30 cellular contexts compared by ENCODE assay signal in genomic region chr2:202933958-202934357, GRCh38.
"Had no signal": no experiment of that assay in that cellular context is flagged by ENCODE, and none has a peak within 500 bp of the region (broad histone marks: within the 10 kb centered on the region; RNA-seq: fewer than 3 reads in every experiment).

No MANE protein-coding gene starts in this region.

- H3K4me1 Mint-ChIP-seq: activated CD8-positive, alpha-beta memory T cell treated with anti-CD3 and anti-CD28 coated beads, Interleukin-2, amount 10 ng/mL, durations not matched to agents 7 days and 5 days; activated naive CD8-positive, alpha-beta T cell treated with anti-CD3 and anti-CD28 coated beads for 36 hours; activated naive CD8-positive, alpha-beta T cell treated with anti-CD3 and anti-CD28 coated beads, Interleukin-2, amount 50 U/mL, for 24 hours; WTC11 had no signal

- H3K9me3 Mint-ChIP-seq: activated CD4-positive, alpha-beta memory T cell treated with anti-CD3 and anti-CD28 coated beads for 36 hours; activated naive CD4-positive, alpha-beta T cell treated with anti-CD3 and anti-CD28 coated beads for 36 hours; activated naive CD4-positive, alpha-beta T cell treated with anti-CD3 and anti-CD28 coated beads, Interleukin-2, amount 50 U/mL, for 24 hours; activated naive CD8-positive, alpha-beta T cell treated with anti-CD3 and anti-CD28 coated beads for 36 hours; activated naive CD8-positive, alpha-beta T cell treated with anti-CD3 and anti-CD28 coated beads, Interleukin-2, amount 50 U/mL, for 24 hours; activated T-helper 1 cell treated with anti-CD3 and anti-CD28 coated beads, Interleukin-12 subunit alpha, Interleukin-12 subunit beta, Interleukin-2, Interleukin-4 antibody, amounts not matched to agents 30 ng/mL and 10 ng/mL and 1 ng/mL, durations not matched to agents 14 hours and 24 hours and 36 hours; activated T-helper 2 cell treated with anti-CD3 and anti-CD28 coated beads, Interferon-gamma antibody, Interleukin-2, Interleukin-4, amounts not matched to agents 10 μg/mL and 5 μg/mL and 100 μg/mL, durations not matched to agents 14 hours and 24 hours and 36 hours; WTC11 had no signal

- H3K4me3 ChIP-seq: adrenal gland, body of pancreas, colonic mucosa, gastrocnemius medialis, heart left ventricle had no signal

- H3K27ac ChIP-seq: adrenal gland, body of pancreas, colonic mucosa, gastrocnemius medialis, heart left ventricle, VCaP had no signal

- H3K27ac Mint-ChIP-seq: activated CD4-positive, alpha-beta memory T cell treated with anti-CD3 and anti-CD28 coated beads for 36 hours; activated CD8-positive, alpha-beta memory T cell treated with anti-CD3 and anti-CD28 coated beads, Interleukin-2, amount 10 ng/mL, durations not matched to agents 7 days and 5 days; activated CD8-positive, alpha-beta T cell treated with anti-CD3 and anti-CD28 coated beads, Interleukin-2, amount 10 ng/mL, durations not matched to agents 7 days and 5 days; activated naive CD4-positive, alpha-beta T cell treated with anti-CD3 and anti-CD28 coated beads for 36 hours; activated naive CD4-positive, alpha-beta T cell treated with anti-CD3 and anti-CD28 coated beads, Interleukin-2, amount 50 U/mL, for 24 hours; activated naive CD8-positive, alpha-beta T cell treated with anti-CD3 and anti-CD28 coated beads for 36 hours; activated naive CD8-positive, alpha-beta T cell treated with anti-CD3 and anti-CD28 coated beads, Interleukin-2, amount 50 U/mL, for 24 hours; activated T-helper 1 cell treated with anti-CD3 and anti-CD28 coated beads, Interleukin-12 subunit alpha, Interleukin-12 subunit beta, Interleukin-2, Interleukin-4 antibody, amounts not matched to agents 30 ng/mL and 10 ng/mL and 1 ng/mL, durations not matched to agents 14 hours and 24 hours and 36 hours; activated T-helper 2 cell treated with anti-CD3 and anti-CD28 coated beads, Interferon-gamma antibody, Interleukin-2, Interleukin-4, amounts not matched to agents 10 μg/mL and 5 μg/mL and 100 μg/mL, durations not matched to agents 14 hours and 24 hours and 36 hours; WTC11 had no signal

- H3K27me3 ChIP-seq: adrenal gland, body of pancreas, colonic mucosa, gastrocnemius medialis, heart left ventricle had no signal

- DNase-seq: activated CD4-positive, alpha-beta memory T cell treated with anti-CD3 and anti-CD28 coated beads for 36 hours; activated CD4-positive, alpha-beta T cell treated with anti-CD3 and anti-CD28 coated beads for 1 hour; activated CD4-positive, alpha-beta T cell treated with anti-CD3 and anti-CD28 coated beads for 4 hours; activated CD4-positive, alpha-beta T cell treated with anti-CD3 and anti-CD28 coated beads, Interleukin-2, amount 50 U/mL, for 1 hour; activated CD8-positive, alpha-beta memory T cell treated with anti-CD3 and anti-CD28 coated beads, Interleukin-2, amount 10 ng/mL, durations not matched to agents 7 days and 5 days; activated CD8-positive, alpha-beta memory T cell treated with anti-CD3 and anti-CD28 coated beads, Interleukin-2, amount 50 U/mL, for 4 hours; activated CD8-positive, alpha-beta T cell treated with anti-CD3 and anti-CD28 coated beads, Interleukin-2, amount 10 ng/mL, durations not matched to agents 7 days and 5 days; activated effector memory CD4-positive, alpha-beta T cell treated with anti-CD3 and anti-CD28 coated beads, Interleukin-2, amount 50 U/mL, for 16 hours; activated naive CD4-positive, alpha-beta T cell treated with anti-CD3 and anti-CD28 coated beads for 36 hours; activated naive CD8-positive, alpha-beta T cell treated with anti-CD3 and anti-CD28 coated beads for 36 hours; activated naive CD8-positive, alpha-beta T cell treated with anti-CD3 and anti-CD28 coated beads, Interleukin-2, amount 50 U/mL, for 24 hours; activated T-cell treated with anti-CD3 and anti-CD28 coated beads, Interleukin-2, amount 50 U/mL, for 1 hour; activated T-cell treated with anti-CD3 and anti-CD28 coated beads, Interleukin-2, amount 50 U/mL, for 48 hours; adrenal gland; amygdala; aorta; body of pancreas; caudate nucleus; colonic mucosa; effector CD8-positive, alpha-beta T cell; foreskin fibroblast; gastrocnemius medialis; glutamatergic neuron; heart left ventricle; T-helper 2 cell had no signal

- H3K9me3 ChIP-seq: adrenal gland, body of pancreas, colonic mucosa, gastrocnemius medialis had no signal

- H3K27me3 Mint-ChIP-seq: activated CD4-positive, alpha-beta memory T cell treated with anti-CD3 and anti-CD28 coated beads for 36 hours; activated CD8-positive, alpha-beta memory T cell treated with anti-CD3 and anti-CD28 coated beads, Interleukin-2, amount 10 ng/mL, durations not matched to agents 7 days and 5 days; activated naive CD4-positive, alpha-beta T cell treated with anti-CD3 and anti-CD28 coated beads, Interleukin-2, amount 50 U/mL, for 24 hours; activated naive CD8-positive, alpha-beta T cell treated with anti-CD3 and anti-CD28 coated beads for 36 hours; activated naive CD8-positive, alpha-beta T cell treated with anti-CD3 and anti-CD28 coated beads, Interleukin-2, amount 50 U/mL, for 24 hours had no signal

- H3K4me1 ChIP-seq: adrenal gland, body of pancreas, colonic mucosa, gastrocnemius medialis, heart left ventricle had no signal

- H3K4me3 Mint-ChIP-seq: activated CD4-positive, alpha-beta memory T cell treated with anti-CD3 and anti-CD28 coated beads for 36 hours; activated CD8-positive, alpha-beta memory T cell treated with anti-CD3 and anti-CD28 coated beads, Interleukin-2, amount 10 ng/mL, durations not matched to agents 7 days and 5 days; activated CD8-positive, alpha-beta T cell treated with anti-CD3 and anti-CD28 coated beads, Interleukin-2, amount 10 ng/mL, durations not matched to agents 7 days and 5 days; activated naive CD4-positive, alpha-beta T cell treated with anti-CD3 and anti-CD28 coated beads for 36 hours; activated naive CD4-positive, alpha-beta T cell treated with anti-CD3 and anti-CD28 coated beads, Interleukin-2, amount 50 U/mL, for 24 hours; activated naive CD8-positive, alpha-beta T cell treated with anti-CD3 and anti-CD28 coated beads for 36 hours; activated naive CD8-positive, alpha-beta T cell treated with anti-CD3 and anti-CD28 coated beads, Interleukin-2, amount 50 U/mL, for 24 hours; activated T-helper 1 cell treated with anti-CD3 and anti-CD28 coated beads, Interleukin-12 subunit alpha, Interleukin-12 subunit beta, Interleukin-2, Interleukin-4 antibody, amounts not matched to agents 30 ng/mL and 10 ng/mL and 1 ng/mL, durations not matched to agents 14 hours and 24 hours and 36 hours; WTC11 had no signal

- H3K36me3 Mint-ChIP-seq: WTC11 had no signal

- H3K36me3 ChIP-seq: adrenal gland, colonic mucosa, gastrocnemius medialis had no signal

- ATAC-seq: activated CD8-positive, alpha-beta memory T cell treated with anti-CD3 and anti-CD28 coated beads, Interleukin-2, amount 10 ng/mL, durations not matched to agents 7 days and 5 days; activated CD8-positive, alpha-beta T cell treated with anti-CD3 and anti-CD28 coated beads, Interleukin-2, amount 10 ng/mL, durations not matched to agents 7 days and 5 days; activated naive CD8-positive, alpha-beta T cell treated with anti-CD3 and anti-CD28 coated beads, Interleukin-2, amount 50 U/mL, for 24 hours; body of pancreas; gastrocnemius medialis; heart left ventricle had no signal
